ENCODE assay signal across 21 cellular contexts in genomic region chr1:175646439-175647209, GRCh38.
DNase-seq lines count a peak whose midpoint lies in the region; ATAC-seq and TF ChIP-seq lines count a peak whose summit lies in the region.
"Had no signal": no experiment of that assay in that cellular context is flagged by ENCODE, and none has a peak within 500 bp of the region (broad histone marks: within the 10 kb centered on the region; RNA-seq: fewer than 3 reads in every experiment).

No MANE protein-coding gene starts in this region.

- TF ChIP-seq POLR2A in gastrocnemius medialis (IDR thresholded peaks at IDR 0.05) = no peak

- WGBS in mesendoderm (ENCODE audit: extremely low coverage, insufficient coverage, low lambda C conversion rate) = no CpG with 5 or more reads among the region's 6 CpGs

- no peak overlapping the region for H4K5ac ChIP-seq in mesendoderm (ENCODE audit: low read length)

- peak; percentile 17 for DNase-seq in NCI-H82 (lab: John Stamatoyannopoulos, UW)
- no peak for DNase-seq in NCI-H82 treated with DMSO at 0.1 percent for 48 hours (lab: John Stamatoyannopoulos, UW; ENCODE audit: unreplicated experiment)
- DNase-seq in OCI-M1 (lab: John Stamatoyannopoulos, UW) = peak; percentile 8
- no peak for DNase-seq in mesendoderm
- no peak for DNase-seq in gastrocnemius medialis
- DNase-seq in right atrium auricular region (ENCODE audit: low spot score) = no peak
- no peak for DNase-seq in RPMI8226
- DNase-seq: Caco-2; CD4-positive, CD25-positive, alpha-beta regulatory T cell; CD8-positive, alpha-beta T cell; DMS153; DND-41; GDM1; H9 had no signal

- H3K4me2 ChIP-seq in mesendoderm (ENCODE audit: low read length) = no peak overlapping the region
- H3K4me2 ChIP-seq: BLaER1 had no signal

- no peaks in the 10 kb centered on the region for H3K9me3 ChIP-seq in gastrocnemius medialis
- H3K9me3 ChIP-seq in right atrium auricular region = no peaks in the 10 kb centered on the region
- H3K9me3 ChIP-seq: BLaER1, Caco-2 had no signal

- no peak overlapping the region for H3K4me3 ChIP-seq in mesendoderm (ENCODE audit: low read length)
- no peak overlapping the region for H3K4me3 ChIP-seq in gastrocnemius medialis
- no peak overlapping the region for H3K4me3 ChIP-seq in right atrium auricular region
- H3K4me3 ChIP-seq: BLaER1, GM12878, GM23248 had no signal

- no peak overlapping the region for H3K18ac ChIP-seq in mesendoderm (ENCODE audit: low read length)

- ATAC-seq in gastrocnemius medialis (no peak), HG02852 (IDR thresholded peaks at IDR 0.05; ENCODE audit: unreplicated experiment) (no peak)
- ATAC-seq: CD8-positive, alpha-beta T cell; GM12878; HCT116 had no signal

- no peak overlapping the region for H2AK5ac ChIP-seq in mesendoderm (ENCODE audit: low read length)

- H3K56ac ChIP-seq in mesendoderm (ENCODE audit: low read length) = peak overlapping the region; percentile 11

- H3K27me3 ChIP-seq in mesendoderm (ENCODE audit: insufficient read depth, low read length, poor library complexity) (no peaks in the 10 kb centered on the region), gastrocnemius medialis (no peaks in the 10 kb centered on the region), right atrium auricular region (no peaks in the 10 kb centered on the region)
- H3K27me3 ChIP-seq: BLaER1 had no signal

- no peak overlapping the region for H2BK15ac ChIP-seq in mesendoderm (replicated peaks; ENCODE audit: low read depth)

- H3K27ac ChIP-seq in mesendoderm (ENCODE audit: low read depth, low read length) (no peak overlapping the region), gastrocnemius medialis (no peak overlapping the region), right atrium auricular region (no peak overlapping the region)
- H3K27ac ChIP-seq: 22Rv1, BLaER1, C4-2B, GM23248 had no signal

- H2BK5ac ChIP-seq in mesendoderm (ENCODE audit: low read length) = no peak overlapping the region

- no peak for TF ChIP-seq CTCF in gastrocnemius medialis (IDR thresholded peaks at IDR 0.05 in 4 of 5, conservative IDR thresholded peaks at IDR 0.05 in 1 of 5)
- no peak for TF ChIP-seq CTCF in right atrium auricular region (IDR thresholded peaks at IDR 0.05)

- H4K8ac ChIP-seq in mesendoderm (ENCODE audit: low read depth, low read length) = no peak overlapping the region

- no peak overlapping the region for H3K4ac ChIP-seq in mesendoderm (ENCODE audit: low read depth, low read length)

- peak overlapping the region; percentile 86 for H2BK120ac ChIP-seq in mesendoderm (ENCODE audit: low read depth, low read length)

- H3K79me2 ChIP-seq in mesendoderm (ENCODE audit: control insufficient read depth, insufficient read depth, low read length) = no peaks in the 10 kb centered on the region

- H3K79me1 ChIP-seq in mesendoderm (ENCODE audit: low read length) = no peaks in the 10 kb centered on the region

- H3K9ac ChIP-seq in mesendoderm (ENCODE audit: low read length) = no peak overlapping the region
- H3K9ac ChIP-seq: BLaER1, GM23248 had no signal

- H3K23ac ChIP-seq in mesendoderm (ENCODE audit: low read length) = no peak overlapping the region

- H3K4me1 ChIP-seq in mesendoderm (ENCODE audit: control insufficient read depth, low read depth, low read length) (peaks cover 8% of the 10 kb centered on the region), gastrocnemius medialis (no peaks in the 10 kb centered on the region), right atrium auricular region (no peaks in the 10 kb centered on the region)
- H3K4me1 ChIP-seq: BLaER1, Caco-2 had no signal

- intact Hi-C loops in gastrocnemius medialis (cut with DNase I; ENCODE audit: low total_unique reads) = no loop called here

- in situ Hi-C loops in gastrocnemius medialis (cut with MboI; ENCODE audit: low sequenced_read_pairs in 4 of 4) = no loop called here

- no peaks in the 10 kb centered on the region for H3K36me3 ChIP-seq in mesendoderm (ENCODE audit: control insufficient read depth, insufficient read depth, low read length)
- H3K36me3 ChIP-seq in gastrocnemius medialis = no peaks in the 10 kb centered on the region
- H3K36me3 ChIP-seq in right atrium auricular region = no peaks in the 10 kb centered on the region
- H3K36me3 ChIP-seq: BLaER1 had no signal

Comparison
In these comparisons a context has a peak if more than half of its experiments do, and no peak if none do; other contexts are left out.
1. DNase-seq: peak in NCI-H82 (single experiment) and OCI-M1 (single experiment); none in NCI-H82 treated with DMSO at 0.1 percent for 48 hours (single experiment), mesendoderm (single experiment), gastrocnemius medialis (0 of 2), right atrium auricular region (single experiment) and RPMI8226 (single experiment).